In genomic region chr22:27331526-27332281, GRCh38 we compare ENCODE assay signal across 9 cellular contexts.
DNase-seq lines count a peak whose midpoint lies in the region; ATAC-seq lines count a peak whose summit lies in the region.
"Had no signal": no experiment of that assay in that cellular context is flagged by ENCODE, and none has a peak within 500 bp of the region (broad histone marks: within the 10 kb centered on the region; RNA-seq: fewer than 3 reads in every experiment).

No MANE protein-coding gene starts in this region.

- H3K36me3 Mint-ChIP-seq in stimulated activated naive B cell treated with anti-CD40 and anti-IgM and Interleukin-4, amounts not matched to agents 10 μg/mL and 1 μg/mL and 100 μg/mL, for 72 hours: no peaks in the 10 kb centered on the region
- no peaks in the 10 kb centered on the region for H3K36me3 Mint-ChIP-seq in activated T-cell treated with anti-CD3 and anti-CD28 coated beads, Interleukin-2, amount 50 U/mL, for 24 hours (ENCODE audit: low read depth)

- no peak overlapping the region for H3K4me2 ChIP-seq in trophoblast cell (ENCODE audit: low read length)

- no peak overlapping the region for H3K4me3 ChIP-seq in trophoblast cell (ENCODE audit: low read depth, low read length)

- no peak overlapping the region for H4K91ac ChIP-seq in trophoblast cell (ENCODE audit: low read depth, low read length)

- no peak overlapping the region for H3K9ac ChIP-seq in trophoblast cell (ENCODE audit: low read length)

- H3K23ac ChIP-seq in trophoblast cell (ENCODE audit: low read length): no peak overlapping the region

- H3K18ac ChIP-seq in trophoblast cell (ENCODE audit: low read length): no peak overlapping the region

- H3K4me1 ChIP-seq in trophoblast cell (ENCODE audit: control insufficient read depth in 1 of 2, insufficient read depth in 2 of 2, low read length in 2 of 2): no peaks in the 10 kb centered on the region

- no peak overlapping the region for H2BK12ac ChIP-seq in trophoblast cell (ENCODE audit: low read length)

- H3K27ac Mint-ChIP-seq in stimulated activated naive B cell treated with anti-CD40 and anti-IgM and Interleukin-4, amounts not matched to agents 10 μg/mL and 1 μg/mL and 100 μg/mL, for 72 hours: no peak overlapping the region
- no peak overlapping the region for H3K27ac Mint-ChIP-seq in activated T-cell treated with anti-CD3 and anti-CD28 coated beads, Interleukin-2, amount 50 U/mL, for 24 hours
- H3K27ac Mint-ChIP-seq: IgD-negative memory B cell had no signal

- no peak overlapping the region for H4K12ac ChIP-seq in trophoblast cell (ENCODE audit: low read depth, low read length)

- WGBS in trophoblast cell (ENCODE audit: extremely low coverage, insufficient coverage, insufficient read length): no CpG with 5 or more reads among the region's 16 CpGs

- H3K27me3 ChIP-seq in trophoblast cell (ENCODE audit: insufficient read depth, low read length): no peaks in the 10 kb centered on the region

- H3K9me3 Mint-ChIP-seq in stimulated activated naive B cell treated with anti-CD40 and anti-IgM and Interleukin-4, amounts not matched to agents 10 μg/mL and 1 μg/mL and 100 μg/mL, for 72 hours: peaks cover 2 to 3% of the 10 kb centered on the region in 2 donors
- no peaks in the 10 kb centered on the region for H3K9me3 Mint-ChIP-seq in activated T-cell treated with anti-CD3 and anti-CD28 coated beads, Interleukin-2, amount 50 U/mL, for 24 hours

- peaks cover 2% of the 10 kb centered on the region for H3K9me3 ChIP-seq in trophoblast cell (ENCODE audit: insufficient read depth, low read depth, low read length)

- peaks cover 25 to 41% of the 10 kb centered on the region in 2 donors for H3K27me3 Mint-ChIP-seq in stimulated activated naive B cell treated with anti-CD40 and anti-IgM and Interleukin-4, amounts not matched to agents 10 μg/mL and 1 μg/mL and 100 μg/mL, for 72 hours
- H3K27me3 Mint-ChIP-seq in activated T-cell treated with anti-CD3 and anti-CD28 coated beads, Interleukin-2, amount 50 U/mL, for 24 hours: peaks cover 41% of the 10 kb centered on the region

- DNase-seq in DMS53 (lab: John Stamatoyannopoulos, UW): peak; percentile 3
- no peak for DNase-seq in DMS53 treated with DMSO at 0.1 percent for 48 hours (lab: John Stamatoyannopoulos, UW; ENCODE audit: unreplicated experiment)
- peak; percentile 20 for DNase-seq in UCSD-AML1 (lab: John Stamatoyannopoulos, UW; ENCODE audit: unreplicated experiment)
- DNase-seq in hypothalamus (lab: John Stamatoyannopoulos, UW): peak in 30 of 51 donors; percentile 6 to 60 (median 39)
- DNase-seq in stimulated activated naive B cell treated with anti-CD40 and anti-IgM and Interleukin-4, amounts not matched to agents 10 μg/mL and 1 μg/mL and 100 μg/mL, for 72 hours: no peak
- no peak for DNase-seq in activated T-cell treated with anti-CD3 and anti-CD28 coated beads, Interleukin-2, amount 50 U/mL, for 24 hours
- DNase-seq in trophoblast cell: no peak
- DNase-seq in amniotic stem cell (lab: John Stamatoyannopoulos, UW): no peak

- H2AFZ ChIP-seq in trophoblast cell (ENCODE audit: insufficient read depth, low read length, poor library complexity): no peak overlapping the region

- no peaks in the 10 kb centered on the region for H3K79me1 ChIP-seq in trophoblast cell (ENCODE audit: low read length)

- no peak overlapping the region for H3K4ac ChIP-seq in trophoblast cell (ENCODE audit: low read depth, low read length)

- H3K27ac ChIP-seq in trophoblast cell (ENCODE audit: low read depth, low read length): no peak overlapping the region

- no peak overlapping the region for H3K4me3 Mint-ChIP-seq in stimulated activated naive B cell treated with anti-CD40 and anti-IgM and Interleukin-4, amounts not matched to agents 10 μg/mL and 1 μg/mL and 100 μg/mL, for 72 hours
- H3K4me3 Mint-ChIP-seq in activated T-cell treated with anti-CD3 and anti-CD28 coated beads, Interleukin-2, amount 50 U/mL, for 24 hours: no peak overlapping the region
- H3K4me3 Mint-ChIP-seq: IgD-negative memory B cell had no signal

- H3K36me3 ChIP-seq in trophoblast cell (ENCODE audit: control insufficient read depth in 1 of 2, insufficient read depth in 2 of 2, low read length in 2 of 2): no peaks in the 10 kb centered on the region

- peak; percentile 54 for ATAC-seq in stimulated activated naive B cell treated with anti-CD40 and anti-IgM and Interleukin-4, amounts not matched to agents 10 μg/mL and 1 μg/mL and 100 μg/mL, for 72 hours (replicated peaks)

- no peaks in the 10 kb centered on the region for H3K79me2 ChIP-seq in trophoblast cell (ENCODE audit: control insufficient read depth, insufficient read depth, low read length, poor library complexity)

- no peaks in the 10 kb centered on the region for H3K4me1 Mint-ChIP-seq in stimulated activated naive B cell treated with anti-CD40 and anti-IgM and Interleukin-4, amounts not matched to agents 10 μg/mL and 1 μg/mL and 100 μg/mL, for 72 hours
- peaks cover 2% of the 10 kb centered on the region for H3K4me1 Mint-ChIP-seq in activated T-cell treated with anti-CD3 and anti-CD28 coated beads, Interleukin-2, amount 50 U/mL, for 24 hours (ENCODE audit: low read depth)
- H3K4me1 Mint-ChIP-seq: IgD-negative memory B cell had no signal

- no peak overlapping the region for H2AK5ac ChIP-seq in trophoblast cell (ENCODE audit: low read length)

- H2BK120ac ChIP-seq in trophoblast cell (ENCODE audit: insufficient read depth, low read length, poor library complexity): no peak overlapping the region

- no peak overlapping the region for H2BK5ac ChIP-seq in trophoblast cell (ENCODE audit: low read depth, low read length, poor library complexity)

- no peak overlapping the region for H4K8ac ChIP-seq in trophoblast cell (ENCODE audit: low read depth, low read length)

- no peak overlapping the region for H3K14ac ChIP-seq in trophoblast cell (ENCODE audit: low read length)

Comparison
In these comparisons a context has a peak if more than half of its experiments do, and no peak if none do; other contexts are left out.
1. DNase-seq: peak in DMS53 (single experiment), UCSD-AML1 (single experiment) and hypothalamus (30 of 51); none in DMS53 treated with DMSO at 0.1 percent for 48 hours (single experiment), stimulated activated naive B cell treated with anti-CD40 and anti-IgM and Interleukin-4, amounts not matched to agents 10 μg/mL and 1 μg/mL and 100 μg/mL, for 72 hours (single experiment), activated T-cell treated with anti-CD3 and anti-CD28 coated beads, Interleukin-2, amount 50 U/mL, for 24 hours (single experiment), trophoblast cell (0 of 2) and amniotic stem cell (single experiment).